ENCODE assay signal across 15 cellular contexts in genomic region chr1:197465528-197466205, GRCh38.
DNase-seq lines count a peak whose midpoint lies in the region; ATAC-seq, FAIRE-seq and TF ChIP-seq lines count a peak whose summit lies in the region.
"Had no signal": no experiment of that assay in that cellular context is flagged by ENCODE, and none has a peak within 500 bp of the region (broad histone marks: within the 10 kb centered on the region; RNA-seq: fewer than 3 reads in every experiment).

No MANE protein-coding gene starts in this region.

- peaks cover 57% of the 10 kb centered on the region for H3K4me1 Mint-ChIP-seq in brain

- no peaks in the 10 kb centered on the region for H3K79me2 ChIP-seq in Karpas-422 (ENCODE audit: low read length)

- DNase-seq in NCI-H446 (lab: John Stamatoyannopoulos, UW) (peak; percentile 68 to 89), kidney (no peak), NCI-H1436 treated with DMSO at 0.1 percent for 48 hours (lab: John Stamatoyannopoulos, UW) (no peak), Karpas-422 (no peak), activated T-cell treated with anti-CD3 and anti-CD28 coated beads for 4 hours (no peak)
- DNase-seq: H7, NCI-H1694, NCI-H524, T-cell, T-helper 9 cell had no signal

- H3K4me3 ChIP-seq in kidney (ENCODE audit: low read length in 2 of 2) (no peak overlapping the region), Karpas-422 (ENCODE audit: low read length) (no peak overlapping the region)

- H3K36me3 Mint-ChIP-seq in brain: no peaks in the 10 kb centered on the region
- H3K36me3 Mint-ChIP-seq: IgD-negative memory B cell, T-cell had no signal

- H3K36me3 ChIP-seq in kidney (ENCODE audit: control insufficient read depth in 1 of 2, insufficient read depth in 2 of 2, low read length in 2 of 2) (no peaks in the 10 kb centered on the region), Karpas-422 (ENCODE audit: insufficient read depth, low read length) (no peaks in the 10 kb centered on the region)

- peak overlapping the region in 3 of 5 experiments; percentile 23 to 70 (median 64) for H3K27ac Mint-ChIP-seq in brain
- H3K27ac Mint-ChIP-seq: IgD-negative memory B cell, T-cell had no signal

- H3K4me1 ChIP-seq in kidney (ENCODE audit: control insufficient read depth in 1 of 2, insufficient read depth in 1 of 2, low read depth in 1 of 2, low read length in 2 of 2): no peaks in the 10 kb centered on the region
- no peaks in the 10 kb centered on the region for H3K4me1 ChIP-seq in Karpas-422 (ENCODE audit: low read length)

- no peak for FAIRE-seq in kidney (lab: Jason Lieb, UNC)

- H3K27me3 ChIP-seq in Karpas-422 (ENCODE audit: low read length): no peaks in the 10 kb centered on the region

- H3K27ac ChIP-seq in kidney (ENCODE audit: low read depth in 2 of 2, low read length in 2 of 2) (no peak overlapping the region), Karpas-422 (ENCODE audit: low read length) (no peak overlapping the region)

- no peaks in the 10 kb centered on the region for H3K9me2 ChIP-seq in Karpas-422 (replicated peaks; ENCODE audit: insufficient read depth, low read length)

- ATAC-seq in GM18868 (IDR thresholded peaks at IDR 0.05; ENCODE audit: unreplicated experiment) (peak; percentile 41), HG03520 (IDR thresholded peaks at IDR 0.05; ENCODE audit: unreplicated experiment) (peak; percentile 46)
- ATAC-seq: Panc1, T-cell had no signal

- H3K4me3 Mint-ChIP-seq in brain: peak overlapping the region in 1 of 5 experiments; percentile 36
- H3K4me3 Mint-ChIP-seq: IgD-negative memory B cell, T-cell had no signal

- TF ChIP-seq CTCF in brain (conservative IDR thresholded peaks at IDR 0.05) (no peak), kidney (IDR thresholded peaks at IDR 0.05; ENCODE audit: borderline replicate concordance, extremely low read depth, insufficient read depth) (no peak)

- no peak overlapping the region for H3K9ac ChIP-seq in kidney (ENCODE audit: low read length in 2 of 2)
- H3K9ac ChIP-seq in Karpas-422 (ENCODE audit: low read length): no peak overlapping the region

- no peaks in the 10 kb centered on the region for H4K20me1 ChIP-seq in Karpas-422 (ENCODE audit: insufficient read depth, low read depth, low read length)

- no peaks in the 10 kb centered on the region for H3K9me3 ChIP-seq in kidney (ENCODE audit: control insufficient read depth in 1 of 2, low read length in 2 of 2)
- H3K9me3 ChIP-seq in Karpas-422 (ENCODE audit: low read length): no peaks in the 10 kb centered on the region

- no peak overlapping the region for H2AFZ ChIP-seq in Karpas-422 (ENCODE audit: low read length)

- H3K4me2 ChIP-seq in Karpas-422 (ENCODE audit: low read depth, low read length, poor library complexity, severe bottlenecking): no peak overlapping the region

- H3K27me3 Mint-ChIP-seq in brain: no peaks in the 10 kb centered on the region

- intact Hi-C loops in kidney (cut with DNase I): no loop called here

- no peaks in the 10 kb centered on the region for H3K9me3 Mint-ChIP-seq in brain
- H3K9me3 Mint-ChIP-seq: IgD-negative memory B cell, T-cell had no signal

Comparison
In these comparisons a context has a peak if more than half of its experiments do, and no peak if none do; other contexts are left out.
1. DNase-seq: peak in NCI-H446 (2 of 2); none in kidney (single experiment), NCI-H1436 treated with DMSO at 0.1 percent for 48 hours (single experiment), Karpas-422 (single experiment) and activated T-cell treated with anti-CD3 and anti-CD28 coated beads for 4 hours (single experiment).